8 cellular contexts compared by ENCODE assay signal in genomic region chr3:14508966-14509795, GRCh38. TPM values are rescaled to one million over a fixed set of nuclear protein-coding genes. Genes with fewer than 3 reads are reported as not detected.
DNase-seq lines count a peak whose midpoint lies in the region; ATAC-seq and TF ChIP-seq lines count a peak whose summit lies in the region.

No MANE protein-coding gene starts in this region.

- DNase-seq in GDM1 (lab: John Stamatoyannopoulos, UW) = peak; percentile 31
- DNase-seq in HPDE6-E6E7 (ENCODE audit: extremely low spot score) = peak; percentile 20
- peak; percentile 60 for DNase-seq in SK-N-DZ (ENCODE audit: low spot score)
- peak; percentile 71 for DNase-seq in activated naive CD4-positive, alpha-beta T cell treated with anti-CD3 and anti-CD28 coated beads, Interleukin-2, amount 50 U/mL, for 16 hours
- DNase-seq in heart right ventricle = peak; percentile 69 to 81
- DNase-seq in retinal pigment epithelial cell (ENCODE audit: low read depth) = no peak
- no peak for DNase-seq in amniotic stem cell (lab: John Stamatoyannopoulos, UW)
- DNase-seq in foreskin melanocyte = no peak

- ATAC-seq in heart right ventricle = peak; percentile 52 to 84 (median 68)

- no peaks in the 10 kb centered on the region for H3K27me3 ChIP-seq in heart right ventricle

- peak overlapping the region in 5 of 10 donors; percentile 1 to 61 (median 32) for H3K27ac ChIP-seq in heart right ventricle

- intact Hi-C loops in heart right ventricle (cut with DNase I) = loop anchor here in 9 of 10 donors (1.0 to 10.0 kb wide), 5 partner anchors 39 to 276 kb away; no protein-coding TSS in a partner anchor

- no peaks in the 10 kb centered on the region for H3K9me3 ChIP-seq in heart right ventricle

- WGBS in heart right ventricle, 2 donors = 21 to 22% methylated on average over 22 of the region's 22 CpGs

- peak; percentile 94 to 99 (median 97) for TF ChIP-seq CTCF in heart right ventricle (IDR thresholded peaks at IDR 0.05)
- TF ChIP-seq CTCF in retinal pigment epithelial cell (conservative IDR thresholded peaks at IDR 0.05; ENCODE audit: low read depth, low read length) = peak; percentile 86

- H3K4me1 ChIP-seq in heart right ventricle = peaks cover 0 to 19% (median 3%) of the 10 kb centered on the region in 9 donors

- no peak overlapping the region for H3K4me3 ChIP-seq in heart right ventricle
- H3K4me3 ChIP-seq in retinal pigment epithelial cell (ENCODE audit: low read length) = no peak overlapping the region

- H3K36me3 ChIP-seq in heart right ventricle = peaks cover 0 to 50% (median 0%) of the 10 kb centered on the region in 9 donors

RNA-seq across cellular contexts. Expression of gene GRIP2, which starts 31.0 kb away (rescaled TPM):
- polyA plus RNA-seq in SK-N-DZ (2014; cell fraction: cytosol; rRNA removed) = 0.23 and 0.73 TPM in 2 replicates
- polyA plus RNA-seq in SK-N-DZ (2014; cell fraction: nucleus; rRNA removed) = 0.57 and 2.0 TPM in 2 replicates
- 10 to 100 TPM; 13.2 to 70.1 (median 39.4) TPM for total RNA-seq in heart right ventricle
- 10 to 100 TPM in 1 of 2 donors, 1 to 10 TPM in 1; 7.4 to 56.8 TPM for polyA plus RNA-seq in heart right ventricle

Comparison
In these comparisons a context has a peak if more than half of its experiments do, and no peak if none do; other contexts are left out.
1. DNase-seq: peak in GDM1 (single experiment), HPDE6-E6E7 (single experiment), SK-N-DZ (single experiment), activated naive CD4-positive, alpha-beta T cell treated with anti-CD3 and anti-CD28 coated beads, Interleukin-2, amount 50 U/mL, for 16 hours (single experiment) and heart right ventricle (2 of 2); none in retinal pigment epithelial cell (single experiment), amniotic stem cell (single experiment) and foreskin melanocyte (single experiment).